In the genomic region with DNA sequence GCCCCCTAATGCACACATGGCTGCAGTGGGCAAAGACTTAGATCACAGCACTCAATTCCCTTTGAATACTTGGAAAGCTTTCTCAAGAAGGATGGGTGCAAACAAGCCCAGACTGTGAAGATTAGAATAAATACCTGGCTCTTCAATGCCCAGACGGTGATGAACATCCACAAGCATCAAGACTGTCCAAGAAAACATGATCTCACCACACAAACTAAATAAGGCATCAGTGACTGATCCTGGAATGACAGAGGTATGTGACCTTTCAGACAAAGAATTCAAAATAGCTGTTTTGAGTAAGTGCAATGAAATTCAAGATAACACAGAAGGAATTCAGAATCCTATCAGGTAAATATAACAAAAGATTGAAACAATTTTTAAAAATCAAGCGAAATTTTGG, we compare ENCODE assay signal across 17 cellular contexts. TPM values are rescaled to one million over a fixed set of nuclear protein-coding genes. Genes with fewer than 3 reads are reported as not detected.
DNase-seq lines count a peak whose midpoint lies in the region; ATAC-seq, FAIRE-seq and TF ChIP-seq lines count a peak whose summit lies in the region.
"Had no signal": no experiment of that assay in that cellular context is flagged by ENCODE, and none has a peak within 500 bp of the region (broad histone marks: within the 10 kb centered on the region; RNA-seq: fewer than 3 reads in every experiment).

No MANE protein-coding gene starts in this region.

- POLR2A ChIA-PET in activated CD4-positive, alpha-beta T cell treated with anti-CD3 and anti-CD28 coated beads for 36 hours (lab: Charles Lee): no interaction called here

- peak overlapping the region; percentile 63 for H3K4me2 ChIP-seq in astrocyte (ENCODE audit: low read length)

- no peaks in the 10 kb centered on the region for H3K27me3 ChIP-seq in astrocyte (ENCODE audit: insufficient read depth, low read length)
- H3K27me3 ChIP-seq: spleen had no signal

- no peak overlapping the region for H3K4me3 ChIP-seq in astrocyte (ENCODE audit: insufficient read depth, low read depth, low read length)
- H3K4me3 ChIP-seq: left ventricle myocardium inferior, spleen had no signal

- intact Hi-C loops in activated CD4-positive, alpha-beta T cell treated with anti-CD3 and anti-CD28 coated beads for 36 hours (cut with DNase I, micrococcal nuclease): no loop called here

- no peaks in the 10 kb centered on the region for H4K20me1 ChIP-seq in astrocyte (ENCODE audit: insufficient read depth, low read length)

- no peaks in the 10 kb centered on the region for H3K27me3 Mint-ChIP-seq in astrocyte (ENCODE audit: low read depth, unreplicated experiment)
- no peaks in the 10 kb centered on the region for H3K27me3 Mint-ChIP-seq in activated CD4-positive, alpha-beta T cell treated with anti-CD3 and anti-CD28 coated beads for 36 hours
- H3K27me3 Mint-ChIP-seq: activated CD4-positive, alpha-beta memory T cell treated with anti-CD3 and anti-CD28 coated beads for 36 hours; activated T-helper 17 cell treated with anti-CD3 and anti-CD28 coated beads, Interleukin-2, amount 50 U/mL, for 72 hours; brain had no signal

- peaks cover 4% of the 10 kb centered on the region for H3K9me3 Mint-ChIP-seq in astrocyte (ENCODE audit: unreplicated experiment)
- H3K9me3 Mint-ChIP-seq in activated CD4-positive, alpha-beta T cell treated with anti-CD3 and anti-CD28 coated beads for 36 hours (ENCODE audit: low read depth): no peaks in the 10 kb centered on the region
- H3K9me3 Mint-ChIP-seq: activated CD4-positive, alpha-beta memory T cell treated with anti-CD3 and anti-CD28 coated beads for 36 hours; activated T-helper 17 cell treated with anti-CD3 and anti-CD28 coated beads, Interleukin-2, amount 50 U/mL, for 72 hours; brain had no signal

- no peak for ATAC-seq in activated CD4-positive, alpha-beta T cell treated with anti-CD3 and anti-CD28 coated beads for 36 hours
- no peak for ATAC-seq in HG03460 (IDR thresholded peaks at IDR 0.05; ENCODE audit: unreplicated experiment)
- ATAC-seq: activated T-helper 17 cell treated with anti-CD3 and anti-CD28 coated beads, Interleukin-2, amount 50 U/mL, for 72 hours; HCT116 had no signal

- no peak for TF ChIP-seq CTCF in astrocyte (IDR thresholded peaks at IDR 0.05; ENCODE audit: insufficient read depth, low read depth, low read length)

- peak; percentile 100 for FAIRE-seq in astrocyte (lab: Jason Lieb, UNC)
- FAIRE-seq: D721Med had no signal

- H3K4me1 Mint-ChIP-seq in astrocyte (ENCODE audit: low read depth, unreplicated experiment): peaks cover 39% of the 10 kb centered on the region
- H3K4me1 Mint-ChIP-seq in activated CD4-positive, alpha-beta T cell treated with anti-CD3 and anti-CD28 coated beads for 36 hours: no peaks in the 10 kb centered on the region
- H3K4me1 Mint-ChIP-seq: activated T-helper 17 cell treated with anti-CD3 and anti-CD28 coated beads, Interleukin-2, amount 50 U/mL, for 72 hours had no signal

- H3K36me3 Mint-ChIP-seq in astrocyte (ENCODE audit: low read depth, unreplicated experiment): no peaks in the 10 kb centered on the region
- H3K36me3 Mint-ChIP-seq in activated CD4-positive, alpha-beta T cell treated with anti-CD3 and anti-CD28 coated beads for 36 hours (ENCODE audit: low read depth): no peaks in the 10 kb centered on the region
- H3K36me3 Mint-ChIP-seq: activated CD4-positive, alpha-beta memory T cell treated with anti-CD3 and anti-CD28 coated beads for 36 hours; brain had no signal

- CTCF ChIA-PET in activated CD4-positive, alpha-beta T cell treated with anti-CD3 and anti-CD28 coated beads for 36 hours (lab: Charles Lee): interaction anchor here (0.7 kb wide), 1 partner anchor 100 kb away, joined by 3 read pairs; no protein-coding TSS in a partner anchor

- peaks cover 28% of the 10 kb centered on the region for H3K4me1 ChIP-seq in astrocyte (ENCODE audit: insufficient read depth, low read length)
- H3K4me1 ChIP-seq: left ventricle myocardium inferior, spleen had no signal

- H3K79me2 ChIP-seq in astrocyte (ENCODE audit: insufficient read depth, low read length): no peaks in the 10 kb centered on the region

- H3K27ac ChIP-seq in astrocyte (ENCODE audit: low read depth, low read length): peak overlapping the region; percentile 94
- H3K27ac ChIP-seq: left ventricle myocardium inferior, spleen had no signal

- no peaks in the 10 kb centered on the region for H3K9me3 ChIP-seq in astrocyte (ENCODE audit: insufficient read depth, low read depth, low read length)
- H3K9me3 ChIP-seq: left ventricle myocardium inferior, spleen had no signal

- H2AFZ ChIP-seq in astrocyte (ENCODE audit: low read depth, low read length): peak overlapping the region; percentile 13

- H3K9ac ChIP-seq in astrocyte (ENCODE audit: low read length): peak overlapping the region; percentile 72

- DNase-seq in A172 (ENCODE audit: low spot score): peak; percentile 76
- DNase-seq in HK-2 (ENCODE audit: unreplicated experiment): peak; percentile 41
- peak; percentile 87 for DNase-seq in astrocyte (ENCODE audit: low read depth)
- DNase-seq in kidney glomerular epithelial cell (lab: John Stamatoyannopoulos, UW): peak; percentile 96
- DNase-seq in SW480 (ENCODE audit: low spot score): no peak
- no peak for DNase-seq in activated CD4-positive, alpha-beta T cell treated with anti-CD3 and anti-CD28 coated beads for 36 hours
- no peak for DNase-seq in activated naive CD4-positive, alpha-beta T cell (lab: John Stamatoyannopoulos, UW)
- DNase-seq: activated CD4-positive, alpha-beta memory T cell treated with anti-CD3 and anti-CD28 coated beads for 36 hours; left ventricle myocardium inferior; NCI-H2029 treated with DMSO at 0.1 percent for 48 hours; NCI-H526 treated with DMSO at 0.1 percent for 48 hours; spleen had no signal

- H3K27ac Mint-ChIP-seq in astrocyte (ENCODE audit: unreplicated experiment): peak overlapping the region; percentile 100
- H3K27ac Mint-ChIP-seq in activated CD4-positive, alpha-beta T cell treated with anti-CD3 and anti-CD28 coated beads for 36 hours: no peak overlapping the region
- H3K27ac Mint-ChIP-seq: activated CD4-positive, alpha-beta memory T cell treated with anti-CD3 and anti-CD28 coated beads for 36 hours; activated T-helper 17 cell treated with anti-CD3 and anti-CD28 coated beads, Interleukin-2, amount 50 U/mL, for 72 hours had no signal

- no peak overlapping the region for H3K4me3 Mint-ChIP-seq in astrocyte (ENCODE audit: unreplicated experiment)
- H3K4me3 Mint-ChIP-seq in activated CD4-positive, alpha-beta T cell treated with anti-CD3 and anti-CD28 coated beads for 36 hours: no peak overlapping the region
- H3K4me3 Mint-ChIP-seq: activated CD4-positive, alpha-beta memory T cell treated with anti-CD3 and anti-CD28 coated beads for 36 hours; activated T-helper 17 cell treated with anti-CD3 and anti-CD28 coated beads, Interleukin-2, amount 50 U/mL, for 72 hours; brain had no signal

- no peaks in the 10 kb centered on the region for H3K36me3 ChIP-seq in astrocyte (ENCODE audit: insufficient read depth, low read length)
- H3K36me3 ChIP-seq: left ventricle myocardium inferior, spleen had no signal

RNA-seq across cellular contexts. Expression of a gene that starts 43.8 kb away (rescaled TPM):
- total RNA-seq in A172 (2014; rRNA removed; shearing (Covaris generic)): 16.6 and 19.4 TPM in 2 replicates
- 61.7 and 77.5 TPM in 2 replicates for total RNA-seq in astrocyte
- total RNA-seq in activated CD4-positive, alpha-beta T cell treated with anti-CD3 and anti-CD28 coated beads for 36 hours: 10 to 100 TPM; 17.6 to 22.7 TPM

Comparison
In these comparisons a context has a peak if more than half of its experiments do, and no peak if none do; other contexts are left out.
1. DNase-seq: peak in A172 (single experiment), HK-2 (single experiment), astrocyte (single experiment) and kidney glomerular epithelial cell (single experiment); none in SW480 (single experiment), activated CD4-positive, alpha-beta T cell treated with anti-CD3 and anti-CD28 coated beads for 36 hours (single experiment) and activated naive CD4-positive, alpha-beta T cell (0 of 4).